Comparison of ENCODE assay signal across 17 cellular contexts in the genomic region with DNA sequence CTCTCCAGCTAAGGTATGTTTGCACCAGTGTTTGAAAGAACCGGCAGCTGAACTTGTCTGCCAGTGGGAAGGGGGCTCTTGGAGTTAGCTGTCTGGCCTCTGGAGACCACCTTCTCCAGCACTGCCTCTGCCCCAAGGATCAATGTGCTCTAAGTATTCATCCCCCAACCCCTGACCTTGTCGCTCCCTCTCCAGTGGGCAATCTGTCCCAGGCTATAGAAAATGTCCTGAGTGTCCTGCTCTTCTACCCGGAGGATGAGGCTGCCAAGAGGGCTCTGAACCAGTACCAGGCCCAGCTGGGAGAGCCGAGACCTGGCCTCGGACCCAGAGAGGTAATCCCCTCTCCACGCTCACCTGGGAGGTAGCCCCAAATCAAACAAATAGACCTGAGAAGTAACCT. TPM values are rescaled to one million over a fixed set of nuclear protein-coding genes. Genes with fewer than 3 reads are reported as not detected.
DNase-seq lines count a peak whose midpoint lies in the region; ATAC-seq, FAIRE-seq and TF ChIP-seq lines count a peak whose summit lies in the region.
"Had no signal": no experiment of that assay in that cellular context is flagged by ENCODE, and none has a peak within 500 bp of the region (broad histone marks: within the 10 kb centered on the region; RNA-seq: fewer than 3 reads in every experiment).

No MANE protein-coding gene starts in this region.

- peaks cover 3% of the 10 kb centered on the region for H3K27me3 ChIP-seq in CD8-positive, alpha-beta memory T cell (ENCODE audit: insufficient read depth, low read length, poor library complexity, severe bottlenecking)
- H3K27me3 ChIP-seq in WERI-Rb-1 (ENCODE audit: insufficient read depth, low read depth, severe bottlenecking): no peaks in the 10 kb centered on the region
- no peaks in the 10 kb centered on the region for H3K27me3 ChIP-seq in osteoblast (ENCODE audit: insufficient read depth, low read length)

- DNase-seq in CD8-positive, alpha-beta memory T cell: no peak
- DNase-seq in WERI-Rb-1 (no peak), kidney (peak; percentile 8), osteoblast (ENCODE audit: insufficient read length, low spot score, missing footprints) (peak; percentile 91), ACHN (no peak), anterior cingulate cortex (lab: John Stamatoyannopoulos, UW) (no peak)
- no peak for DNase-seq in activated naive CD4-positive, alpha-beta T cell treated with anti-CD3 and anti-CD28 coated beads, Interleukin-2, amount 50 U/mL, for 72 hours (ENCODE audit: low spot score in 2 of 2)
- DNase-seq: COR-L47; KG1; NCI-H1092 treated with DMSO at 0.1 percent for 48 hours; NCI-H1694 treated with DMSO at 0.1 percent for 48 hours; NCI-H69; NK-92 treated with Interleukin-12 subunit alpha and Interleukin-12 subunit beta, amount 100 ng/mL, for 24 hours; PC-3 had no signal

- in situ Hi-C loops in ACHN (cut with HindIII; ENCODE audit: low pct_ligation_motif_present, low pct_unique_long_range_greater_than_20kb, low sequenced_read_pairs): no loop called here

- H3K27me3 Mint-ChIP-seq in CD8-positive, alpha-beta memory T cell: peaks cover 15 to 27% of the 10 kb centered on the region in 2 donors

- TF ChIP-seq CTCF in WERI-Rb-1 (IDR thresholded peaks at IDR 0.05; ENCODE audit: low read depth, low read length): no peak
- no peak for TF ChIP-seq CTCF in kidney (IDR thresholded peaks at IDR 0.05; ENCODE audit: borderline replicate concordance, extremely low read depth, insufficient read depth)
- TF ChIP-seq CTCF in osteoblast (IDR thresholded peaks at IDR 0.05; ENCODE audit: extremely low read depth, low read depth, low read length): no peak

- peaks cover 14% of the 10 kb centered on the region for H3K4me1 ChIP-seq in CD8-positive, alpha-beta memory T cell (ENCODE audit: insufficient read depth, low read length)
- peaks cover 0 to 15% of the 10 kb centered on the region in 2 donors for H3K4me1 ChIP-seq in kidney (ENCODE audit: control insufficient read depth in 1 of 2, insufficient read depth in 1 of 2, low read depth in 1 of 2, low read length in 2 of 2)
- H3K4me1 ChIP-seq in osteoblast (ENCODE audit: insufficient read depth, low read length): peaks cover 16% of the 10 kb centered on the region

- H3K36me3 Mint-ChIP-seq in CD8-positive, alpha-beta memory T cell: peaks cover 0 to 23% (median 0%) of the 10 kb centered on the region in 3 donors
- H3K36me3 Mint-ChIP-seq in activated naive CD4-positive, alpha-beta T cell treated with anti-CD3 and anti-CD28 coated beads, Interleukin-2, amount 50 U/mL, for 72 hours: no peaks in the 10 kb centered on the region

- H3K4me2 ChIP-seq in osteoblast (ENCODE audit: insufficient read depth, low read length): no peak overlapping the region
- H3K4me2 ChIP-seq: BLaER1 treated with 17β-estradiol and CSF1 and Interleukin-3, amounts not matched to agents 10 nM and 100 nM had no signal

- FAIRE-seq in kidney (lab: Jason Lieb, UNC): no peak

- no peaks in the 10 kb centered on the region for H3K36me3 ChIP-seq in CD8-positive, alpha-beta memory T cell (ENCODE audit: insufficient read depth, low read length)
- H3K36me3 ChIP-seq in WERI-Rb-1: peaks cover 74% of the 10 kb centered on the region
- no peaks in the 10 kb centered on the region for H3K36me3 ChIP-seq in kidney (ENCODE audit: control insufficient read depth in 1 of 2, insufficient read depth in 2 of 2, low read length in 2 of 2)
- H3K36me3 ChIP-seq in osteoblast (ENCODE audit: insufficient read depth, low read length): peaks cover 48% of the 10 kb centered on the region
- H3K36me3 ChIP-seq: BLaER1 treated with 17β-estradiol and CSF1 and Interleukin-3, amounts not matched to agents 10 nM and 100 nM had no signal

- no peaks in the 10 kb centered on the region for H3K9me3 Mint-ChIP-seq in CD8-positive, alpha-beta memory T cell
- H3K9me3 Mint-ChIP-seq in activated naive CD4-positive, alpha-beta T cell treated with anti-CD3 and anti-CD28 coated beads, Interleukin-2, amount 50 U/mL, for 72 hours: no peaks in the 10 kb centered on the region

- no peak for ATAC-seq in activated naive CD4-positive, alpha-beta T cell treated with anti-CD3 and anti-CD28 coated beads, Interleukin-2, amount 50 U/mL, for 72 hours
- ATAC-seq: PC-3, Right ventricle myocardium inferior had no signal

- intact Hi-C loops in kidney (cut with DNase I): no loop called here

- peaks cover 45% of the 10 kb centered on the region for H3K79me2 ChIP-seq in osteoblast (ENCODE audit: insufficient read depth, low read length)

- H3K9me3 ChIP-seq in CD8-positive, alpha-beta memory T cell (ENCODE audit: low read length): no peaks in the 10 kb centered on the region
- H3K9me3 ChIP-seq in WERI-Rb-1 (ENCODE audit: severe bottlenecking) (no peaks in the 10 kb centered on the region), kidney (ENCODE audit: control insufficient read depth in 1 of 2, low read length in 2 of 2) (no peaks in the 10 kb centered on the region), osteoblast (ENCODE audit: low read depth, low read length) (no peaks in the 10 kb centered on the region)
- H3K9me3 ChIP-seq: BLaER1 treated with 17β-estradiol and CSF1 and Interleukin-3, amounts not matched to agents 10 nM and 100 nM had no signal

- peak overlapping the region in 3 of 8 donors; percentile 19 to 54 (median 51) for H3K27ac Mint-ChIP-seq in CD8-positive, alpha-beta memory T cell
- no peak overlapping the region for H3K27ac Mint-ChIP-seq in activated naive CD4-positive, alpha-beta T cell treated with anti-CD3 and anti-CD28 coated beads, Interleukin-2, amount 50 U/mL, for 72 hours

- peaks cover 10% of the 10 kb centered on the region for H4K20me1 ChIP-seq in osteoblast (ENCODE audit: insufficient read depth, low read length)

- CTCF ChIA-PET in CD8-positive, alpha-beta memory T cell (lab: Charles Lee): interaction anchor here (2.1 to 7.5 kb wide), 3 partner anchors 18 to 78 kb away, joined by 10 to 91 read pairs (median 14); a partner anchor contains a TSS

- H3K4me3 ChIP-seq in CD8-positive, alpha-beta memory T cell (ENCODE audit: low read length): no peak overlapping the region
- H3K4me3 ChIP-seq in WERI-Rb-1 (ENCODE audit: low read depth, low read length) (no peak overlapping the region), kidney (ENCODE audit: low read length in 2 of 2) (no peak overlapping the region), osteoblast (ENCODE audit: insufficient read depth, low read length) (no peak overlapping the region)
- H3K4me3 ChIP-seq: BLaER1 treated with 17β-estradiol and CSF1 and Interleukin-3, amounts not matched to agents 10 nM and 100 nM had no signal

- no peak overlapping the region for H3K27ac ChIP-seq in CD8-positive, alpha-beta memory T cell (ENCODE audit: low read depth, low read length)
- H3K27ac ChIP-seq in WERI-Rb-1 (peak overlapping the region; percentile 36; the same call in 1 of the 2 replicates), kidney (ENCODE audit: low read depth in 2 of 2, low read length in 2 of 2) (no peak overlapping the region), osteoblast (ENCODE audit: low read depth, low read length) (no peak overlapping the region)
- H3K27ac ChIP-seq: BLaER1 treated with 17β-estradiol and CSF1 and Interleukin-3, amounts not matched to agents 10 nM and 100 nM had no signal

- no peak overlapping the region for H2AFZ ChIP-seq in osteoblast (ENCODE audit: low read length)

- POLR2A ChIA-PET in CD8-positive, alpha-beta memory T cell (lab: Charles Lee): no interaction called here

- peak overlapping the region in 6 of 7 donors; percentile 44 to 84 (median 48) for H3K4me3 Mint-ChIP-seq in CD8-positive, alpha-beta memory T cell

- no peak overlapping the region for H3K9ac ChIP-seq in kidney (ENCODE audit: low read length in 2 of 2)
- H3K9ac ChIP-seq: BLaER1 treated with 17β-estradiol and CSF1 and Interleukin-3, amounts not matched to agents 10 nM and 100 nM had no signal

- H3K4me1 Mint-ChIP-seq in CD8-positive, alpha-beta memory T cell: peaks cover 15 to 24% (median 17%) of the 10 kb centered on the region in 3 donors

RNA-seq across cellular contexts. Expression of a gene that starts 2.8 kb away (rescaled TPM):
- total RNA-seq in CD8-positive, alpha-beta memory T cell: 1 to 10 TPM; 2.4 to 2.5 TPM
- 2.9 TPM for polyA plus RNA-seq in CD8-positive, alpha-beta memory T cell
- total RNA-seq in kidney (17.0 TPM), osteoblast (108 and 130 TPM in 2 replicates)
- polyA plus RNA-seq in kidney (ENCODE audit: insufficient read depth, low read depth, low replicate concordance): 18.5 TPM
- 1 to 10 TPM in 1 of 2 donors, under 1 TPM in 1; 0.82 to 3.0 TPM for total RNA-seq in activated naive CD4-positive, alpha-beta T cell treated with anti-CD3 and anti-CD28 coated beads, Interleukin-2, amount 50 U/mL, for 72 hours

RNA-seq across cellular contexts. Expression of a gene that starts 9.4 kb away (rescaled TPM):
- under 1 TPM in 1 of 2 experiments, not detected in 1; 0.11 TPM for total RNA-seq in CD8-positive, alpha-beta memory T cell
- not detected for polyA plus RNA-seq in CD8-positive, alpha-beta memory T cell
- total RNA-seq in kidney (5.0 TPM), osteoblast (1.4 and 5.0 TPM in 2 replicates)
- 9.8 TPM for polyA plus RNA-seq in kidney (ENCODE audit: insufficient read depth, low read depth, low replicate concordance)
- total RNA-seq in activated naive CD4-positive, alpha-beta T cell treated with anti-CD3 and anti-CD28 coated beads, Interleukin-2, amount 50 U/mL, for 72 hours: under 1 TPM; 0.46 to 0.60 TPM
- total RNA-seq: MCF 10A, PC-3 had no signal

RNA-seq across cellular contexts. Expression of a gene that starts 9.7 kb away (rescaled TPM):
- under 1 TPM; 0.48 to 0.78 TPM for total RNA-seq in CD8-positive, alpha-beta memory T cell
- not detected for polyA plus RNA-seq in CD8-positive, alpha-beta memory T cell
- total RNA-seq in kidney (2.6 TPM), osteoblast (1.4 and 2.7 TPM in 2 replicates)
- 1.4 TPM for polyA plus RNA-seq in kidney (ENCODE audit: insufficient read depth, low read depth, low replicate concordance)
- 1 to 10 TPM in 1 of 2 donors, under 1 TPM in 1; 0.25 to 1.8 TPM for total RNA-seq in activated naive CD4-positive, alpha-beta T cell treated with anti-CD3 and anti-CD28 coated beads, Interleukin-2, amount 50 U/mL, for 72 hours
- total RNA-seq: MCF 10A, PC-3 had no signal

RNA-seq across cellular contexts. Expression of a gene that starts 20.1 kb away (rescaled TPM):
- total RNA-seq in CD8-positive, alpha-beta memory T cell: 10 to 100 TPM; 35.9 to 37.6 TPM
- 0.68 TPM for polyA plus RNA-seq in CD8-positive, alpha-beta memory T cell
- total RNA-seq in kidney (1.3 TPM), osteoblast (4.0 and 5.0 TPM in 2 replicates)
- polyA plus RNA-seq in kidney (ENCODE audit: insufficient read depth, low read depth, low replicate concordance): 2.1 TPM
- 100 to 1,000 TPM; 110 to 147 TPM for total RNA-seq in activated naive CD4-positive, alpha-beta T cell treated with anti-CD3 and anti-CD28 coated beads, Interleukin-2, amount 50 U/mL, for 72 hours

RNA-seq across cellular contexts. Expression of a gene that starts 20.9 kb away (rescaled TPM):
- total RNA-seq in CD8-positive, alpha-beta memory T cell: 100 to 1,000 TPM; 154 TPM
- polyA plus RNA-seq in CD8-positive, alpha-beta memory T cell: 49.7 TPM
- total RNA-seq in kidney (75.5 TPM), osteoblast (65.7 and 77.1 TPM in 2 replicates)
- polyA plus RNA-seq in kidney (ENCODE audit: insufficient read depth, low read depth, low replicate concordance): 52.3 TPM
- 100 to 1,000 TPM; 132 to 166 TPM for total RNA-seq in activated naive CD4-positive, alpha-beta T cell treated with anti-CD3 and anti-CD28 coated beads, Interleukin-2, amount 50 U/mL, for 72 hours

Comparison
In these comparisons a context has a peak if more than half of its experiments do, and no peak if none do; other contexts are left out.
1. DNase-seq: peak in kidney (single experiment) and osteoblast (single experiment); none in CD8-positive, alpha-beta memory T cell (0 of 5), WERI-Rb-1 (single experiment), ACHN (single experiment), activated naive CD4-positive, alpha-beta T cell treated with anti-CD3 and anti-CD28 coated beads, Interleukin-2, amount 50 U/mL, for 72 hours (0 of 2) and anterior cingulate cortex (0 of 58).